2 cellular contexts compared by ENCODE assay signal in genomic region chr2:201139836-201140599, GRCh38.
TF ChIP-seq lines count a peak whose summit lies in the region.

No MANE protein-coding gene starts in this region.

TF ChIP-seq in K562, 482 proteins besides CTCF, POLR2A, EP300 and RAD21 (continued from another document):
- TF ChIP-seq, protein P1, sequence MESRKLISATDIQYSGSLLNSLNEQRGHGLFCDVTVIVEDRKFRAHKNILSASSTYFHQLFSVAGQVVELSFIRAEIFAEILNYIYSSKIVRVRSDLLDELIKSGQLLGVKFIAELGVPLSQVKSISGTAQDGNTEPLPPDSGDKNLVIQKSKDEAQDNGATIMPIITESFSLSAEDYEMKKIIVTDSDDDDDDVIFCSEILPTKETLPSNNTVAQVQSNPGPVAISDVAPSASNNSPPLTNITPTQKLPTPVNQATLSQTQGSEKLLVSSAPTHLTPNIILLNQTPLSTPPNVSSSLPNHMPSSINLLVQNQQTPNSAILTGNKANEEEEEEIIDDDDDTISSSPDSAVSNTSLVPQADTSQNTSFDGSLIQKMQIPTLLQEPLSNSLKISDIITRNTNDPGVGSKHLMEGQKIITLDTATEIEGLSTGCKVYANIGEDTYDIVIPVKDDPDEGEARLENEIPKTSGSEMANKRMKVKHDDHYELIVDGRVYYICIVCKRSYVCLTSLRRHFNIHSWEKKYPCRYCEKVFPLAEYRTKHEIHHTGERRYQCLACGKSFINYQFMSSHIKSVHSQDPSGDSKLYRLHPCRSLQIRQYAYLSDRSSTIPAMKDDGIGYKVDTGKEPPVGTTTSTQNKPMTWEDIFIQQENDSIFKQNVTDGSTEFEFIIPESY (CRISPR knock-in tag; IDR thresholded peaks at IDR 0.05): 0 out of 2 replicates have a peak, but pooled peaks have one; percentile 14
- TF ChIP-seq POLR2G (IDR thresholded peaks at IDR 0.05; ENCODE audit: low read depth, low read length): peak; percentile 45
- no peak for TF ChIP-seq SMAD2 (IDR thresholded peaks at IDR 0.05; ENCODE audit: low read depth, low read length)
TF ChIP-seq in K562: peak in this region for 2.

TF ChIP-seq in HEK293T, 16 proteins besides CTCF, POLR2A, EP300 and RAD21 (continued from another document):
- TF ChIP-seq, protein P2, sequence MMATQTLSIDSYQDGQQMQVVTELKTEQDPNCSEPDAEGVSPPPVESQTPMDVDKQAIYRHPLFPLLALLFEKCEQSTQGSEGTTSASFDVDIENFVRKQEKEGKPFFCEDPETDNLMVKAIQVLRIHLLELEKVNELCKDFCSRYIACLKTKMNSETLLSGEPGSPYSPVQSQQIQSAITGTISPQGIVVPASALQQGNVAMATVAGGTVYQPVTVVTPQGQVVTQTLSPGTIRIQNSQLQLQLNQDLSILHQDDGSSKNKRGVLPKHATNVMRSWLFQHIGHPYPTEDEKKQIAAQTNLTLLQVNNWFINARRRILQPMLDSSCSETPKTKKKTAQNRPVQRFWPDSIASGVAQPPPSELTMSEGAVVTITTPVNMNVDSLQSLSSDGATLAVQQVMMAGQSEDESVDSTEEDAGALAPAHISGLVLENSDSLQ (IDR thresholded peaks at IDR 0.05): no peak
- TF ChIP-seq LEF1 (IDR thresholded peaks at IDR 0.05; ENCODE audit: borderline replicate concordance) (no peak), NFRKB (IDR thresholded peaks at IDR 0.05) (no peak), FOXK2 (IDR thresholded peaks at IDR 0.05) (no peak), FOXA1 (IDR thresholded peaks at IDR 0.05) (no peak), HDGF (IDR thresholded peaks at IDR 0.05; ENCODE audit: borderline replicate concordance) (no peak), FOXM1 (IDR thresholded peaks at IDR 0.05; ENCODE audit: borderline replicate concordance) (no peak), CTBP1 (IDR thresholded peaks at IDR 0.05; ENCODE audit: borderline replicate concordance) (no peak), ZNF384 (IDR thresholded peaks at IDR 0.05) (no peak), L3MBTL2 (conservative IDR thresholded peaks at IDR 0.05) (no peak), SP1 (IDR thresholded peaks at IDR 0.05) (no peak), ELF4 (IDR thresholded peaks at IDR 0.05) (no peak), SUZ12 (IDR thresholded peaks at IDR 0.05) (no peak)
TF ChIP-seq in HEK293T: peak in this region for 0.
